Comparison of ENCODE assay signal across 9 cellular contexts in genomic region chr19:8654591-8655339, GRCh38. TPM values are rescaled to one million over a fixed set of nuclear protein-coding genes. Genes with fewer than 3 reads are reported as not detected.
DNase-seq lines count a peak whose midpoint lies in the region; ATAC-seq lines count a peak whose summit lies in the region.
"Had no signal": no experiment of that assay in that cellular context is flagged by ENCODE, and none has a peak within 500 bp of the region (broad histone marks: within the 10 kb centered on the region; RNA-seq: fewer than 3 reads in every experiment).

No MANE protein-coding gene starts in this region.

- H3K4me3 ChIP-seq in effector memory CD4-positive, alpha-beta T cell (ENCODE audit: insufficient read depth, low read depth, low read length, poor library complexity, severe bottlenecking), result peak overlapping the region; percentile 43
- peak overlapping the region; percentile 25 for H3K4me3 ChIP-seq in mucosa of stomach (ENCODE audit: low read length)

- H3K9me3 ChIP-seq in effector memory CD4-positive, alpha-beta T cell (ENCODE audit: control insufficient read depth, low read length), result no peaks in the 10 kb centered on the region
- H3K9me3 ChIP-seq in mucosa of stomach (ENCODE audit: control insufficient read depth, low read length), result no peaks in the 10 kb centered on the region

- no peaks in the 10 kb centered on the region for H3K27me3 ChIP-seq in effector memory CD4-positive, alpha-beta T cell (replicated peaks; ENCODE audit: control insufficient read depth, insufficient read depth, low read length, poor library complexity, severe bottlenecking)
- peaks cover 3% of the 10 kb centered on the region for H3K27me3 ChIP-seq in mucosa of stomach (ENCODE audit: control insufficient read depth, insufficient read depth, low read length)

- H3K4me3 Mint-ChIP-seq in activated CD8-positive, alpha-beta T cell treated with anti-CD3 and anti-CD28 coated beads, Interleukin-2, amount 10 ng/mL, durations not matched to agents 7 days and 5 days, result peak overlapping the region; percentile 55
- H3K4me3 Mint-ChIP-seq in stimulated activated effector memory CD8-positive, alpha-beta T cell treated with anti-CD3 and anti-CD28 coated beads, Interleukin-12 subunit alpha, Interleukin-12 subunit beta, amount 100 ng/mL, for 72 hours, result peak overlapping the region; percentile 44

- no peaks in the 10 kb centered on the region for H3K36me3 Mint-ChIP-seq in activated CD8-positive, alpha-beta T cell treated with anti-CD3 and anti-CD28 coated beads, Interleukin-2, amount 10 ng/mL, durations not matched to agents 7 days and 5 days (ENCODE audit: low read depth)
- no peaks in the 10 kb centered on the region for H3K36me3 Mint-ChIP-seq in stimulated activated effector memory CD8-positive, alpha-beta T cell treated with anti-CD3 and anti-CD28 coated beads, Interleukin-12 subunit alpha, Interleukin-12 subunit beta, amount 100 ng/mL, for 72 hours

- peak overlapping the region; percentile 50 for H3K9ac ChIP-seq in mucosa of stomach (ENCODE audit: low read length)

- POLR2A ChIA-PET in activated CD8-positive, alpha-beta T cell treated with anti-CD3 and anti-CD28 coated beads, Interleukin-2, amount 10 ng/mL, durations not matched to agents 7 days and 5 days (lab: Charles Lee), result interaction anchor here (2.9 kb wide), 1 partner anchor 39 kb away, joined by 9 read pairs; no protein-coding TSS in a partner anchor

- H3K4me1 ChIP-seq in effector memory CD4-positive, alpha-beta T cell (ENCODE audit: control insufficient read depth, insufficient read depth, low read length, poor library complexity, severe bottlenecking), result peaks cover 9% of the 10 kb centered on the region
- peaks cover 5% of the 10 kb centered on the region for H3K4me1 ChIP-seq in mucosa of stomach (ENCODE audit: control insufficient read depth, insufficient read depth, low read length)

- peaks cover 24% of the 10 kb centered on the region for H3K27me3 Mint-ChIP-seq in activated CD8-positive, alpha-beta T cell treated with anti-CD3 and anti-CD28 coated beads, Interleukin-2, amount 10 ng/mL, durations not matched to agents 7 days and 5 days (ENCODE audit: low read depth)

- CTCF ChIA-PET in activated CD8-positive, alpha-beta T cell treated with anti-CD3 and anti-CD28 coated beads, Interleukin-2, amount 10 ng/mL, durations not matched to agents 7 days and 5 days (lab: Charles Lee), result interaction anchor here (0.5 to 6.3 kb wide), 16 partner anchors 8 to 442 kb away, joined by 3 to 129 read pairs (median 4); partner anchors contain the start of genes ACTL9 and MYO1F

- H3K36me3 ChIP-seq in effector memory CD4-positive, alpha-beta T cell (ENCODE audit: control insufficient read depth, insufficient read depth, low read length), result no peaks in the 10 kb centered on the region
- H3K36me3 ChIP-seq in mucosa of stomach (ENCODE audit: control insufficient read depth, insufficient read depth, low read length), result no peaks in the 10 kb centered on the region

- peak; percentile 2 for DNase-seq in NCI-H1694 (lab: John Stamatoyannopoulos, UW)
- DNase-seq in NCI-H1694 treated with DMSO at 0.1 percent for 48 hours (lab: John Stamatoyannopoulos, UW), result no peak
- peak; percentile 49 for DNase-seq in NCI-H2227 (lab: John Stamatoyannopoulos, UW; ENCODE audit: unreplicated experiment)
- peak; percentile 80 for DNase-seq in activated CD8-positive, alpha-beta T cell treated with anti-CD3 and anti-CD28 coated beads, Interleukin-2, amount 10 ng/mL, durations not matched to agents 7 days and 5 days
- peak; percentile 30 to 46 (median 37) for DNase-seq in effector memory CD4-positive, alpha-beta T cell
- DNase-seq in stimulated activated effector memory CD8-positive, alpha-beta T cell treated with anti-CD3 and anti-CD28 coated beads, Interleukin-12 subunit alpha, Interleukin-12 subunit beta, amount 100 ng/mL, for 72 hours (ENCODE audit: low spot score in 2 of 2), result peak; percentile 59 to 81
- no peak for DNase-seq in NCI-H226

- H3K27ac Mint-ChIP-seq in activated CD8-positive, alpha-beta T cell treated with anti-CD3 and anti-CD28 coated beads, Interleukin-2, amount 10 ng/mL, durations not matched to agents 7 days and 5 days, result peak overlapping the region; percentile 66
- peak overlapping the region; percentile 63 for H3K27ac Mint-ChIP-seq in stimulated activated effector memory CD8-positive, alpha-beta T cell treated with anti-CD3 and anti-CD28 coated beads, Interleukin-12 subunit alpha, Interleukin-12 subunit beta, amount 100 ng/mL, for 72 hours

- H3K27ac ChIP-seq in effector memory CD4-positive, alpha-beta T cell (ENCODE audit: insufficient read depth, low read length, poor library complexity, severe bottlenecking), result no peak overlapping the region

- H3K9me3 Mint-ChIP-seq in activated CD8-positive, alpha-beta T cell treated with anti-CD3 and anti-CD28 coated beads, Interleukin-2, amount 10 ng/mL, durations not matched to agents 7 days and 5 days (ENCODE audit: insufficient read depth), result no peaks in the 10 kb centered on the region
- no peaks in the 10 kb centered on the region for H3K9me3 Mint-ChIP-seq in stimulated activated effector memory CD8-positive, alpha-beta T cell treated with anti-CD3 and anti-CD28 coated beads, Interleukin-12 subunit alpha, Interleukin-12 subunit beta, amount 100 ng/mL, for 72 hours

- ATAC-seq in activated CD8-positive, alpha-beta T cell treated with anti-CD3 and anti-CD28 coated beads, Interleukin-2, amount 10 ng/mL, durations not matched to agents 7 days and 5 days, result peak; percentile 70
- peak; percentile 75 for ATAC-seq in stimulated activated effector memory CD8-positive, alpha-beta T cell treated with anti-CD3 and anti-CD28 coated beads, Interleukin-12 subunit alpha, Interleukin-12 subunit beta, amount 100 ng/mL, for 72 hours

- H3K4me1 Mint-ChIP-seq in activated CD8-positive, alpha-beta T cell treated with anti-CD3 and anti-CD28 coated beads, Interleukin-2, amount 10 ng/mL, durations not matched to agents 7 days and 5 days (ENCODE audit: low read depth), result peaks cover 32% of the 10 kb centered on the region
- H3K4me1 Mint-ChIP-seq in stimulated activated effector memory CD8-positive, alpha-beta T cell treated with anti-CD3 and anti-CD28 coated beads, Interleukin-12 subunit alpha, Interleukin-12 subunit beta, amount 100 ng/mL, for 72 hours, result peaks cover 31% of the 10 kb centered on the region

RNA-seq across cellular contexts. Expression of gene NFILZ, which starts 24.3 kb away (rescaled TPM):
- not detected for total RNA-seq in activated CD8-positive, alpha-beta T cell treated with anti-CD3 and anti-CD28 coated beads, Interleukin-2, amount 10 ng/mL, durations not matched to agents 7 days and 5 days
- total RNA-seq: pulmonary artery endothelial cell had no signal

RNA-seq across cellular contexts. Expression of gene ACTL9, which starts 43.8 kb away (rescaled TPM):
- not detected for total RNA-seq in activated CD8-positive, alpha-beta T cell treated with anti-CD3 and anti-CD28 coated beads, Interleukin-2, amount 10 ng/mL, durations not matched to agents 7 days and 5 days
- total RNA-seq: pulmonary artery endothelial cell had no signal

RNA-seq across cellular contexts. Expression of gene ADAMTS10, which starts 44.2 kb away (rescaled TPM):
- 1 to 10 TPM; 3.6 to 4.9 TPM for total RNA-seq in activated CD8-positive, alpha-beta T cell treated with anti-CD3 and anti-CD28 coated beads, Interleukin-2, amount 10 ng/mL, durations not matched to agents 7 days and 5 days

Comparison
In these comparisons a context has a peak if more than half of its experiments do, and no peak if none do; other contexts are left out.
1. DNase-seq: peak in NCI-H1694 (single experiment), NCI-H2227 (single experiment), activated CD8-positive, alpha-beta T cell treated with anti-CD3 and anti-CD28 coated beads, Interleukin-2, amount 10 ng/mL, durations not matched to agents 7 days and 5 days (single experiment), effector memory CD4-positive, alpha-beta T cell (3 of 3) and stimulated activated effector memory CD8-positive, alpha-beta T cell treated with anti-CD3 and anti-CD28 coated beads, Interleukin-12 subunit alpha, Interleukin-12 subunit beta, amount 100 ng/mL, for 72 hours (2 of 2); none in NCI-H1694 treated with DMSO at 0.1 percent for 48 hours (single experiment) and NCI-H226 (single experiment).